8 cellular contexts compared by ENCODE assay signal in genomic region chr3:128727059-128727458, GRCh38. TPM values are rescaled to one million over a fixed set of nuclear protein-coding genes. Genes with fewer than 3 reads are reported as not detected.
DNase-seq lines count a peak whose midpoint lies in the region; ATAC-seq, FAIRE-seq and TF ChIP-seq lines count a peak whose summit lies in the region.

No MANE protein-coding gene starts in this region.

- peaks cover 8% of the 10 kb centered on the region for H4K20me1 ChIP-seq in GM12878 (ENCODE audit: control insufficient read depth, insufficient read depth)

- POLR2A ChIA-PET in GM12878 (lab: Charles Lee): interaction anchor here (1.0 to 2.9 kb wide), 4 partner anchors 11 to 77 kb away, joined by 3 to 11 read pairs (median 4); no protein-coding TSS in a partner anchor

- no peak for TF ChIP-seq EP300 in GM12878 (IDR thresholded peaks at IDR 0.05; ENCODE audit: borderline replicate concordance in 1 of 2, control insufficient read depth in 1 of 2, low read depth in 2 of 2, low read length in 2 of 2)
- no peak for TF ChIP-seq EP300 in transverse colon (IDR thresholded peaks at IDR 0.05; ENCODE audit: low read depth)

- peak overlapping the region; percentile 79 for H3K4me3 ChIP-seq in GM12878
- H3K4me3 ChIP-seq in lung: peak overlapping the region; percentile 99
- peak overlapping the region; percentile 82 to 99 (median 88) for H3K4me3 ChIP-seq in transverse colon

- intact Hi-C loops in GM12878 (cut with micrococcal nuclease; ENCODE audit: unreplicated experiment) (loop anchor here (2.0 kb wide), 1 partner anchor 78 kb away; no protein-coding TSS in a partner anchor), transverse colon (cut with DNase I; ENCODE audit: low total_unique reads) (loop anchor here (10.0 kb wide), 1 partner anchor 58 kb away; no protein-coding TSS in a partner anchor)

- SMC1A ChIA-PET in GM12878 (lab: Charles Lee; ENCODE audit: uncharacterized antibody, unreplicated experiment): interaction anchor here (0.6 to 4.0 kb wide), 9 partner anchors 10 to 137 kb away, joined by 3 to 26 read pairs (median 4); no protein-coding TSS in a partner anchor

- H3K79me2 ChIP-seq in GM12878 (ENCODE audit: control insufficient read depth, insufficient read depth, low read length): peaks cover 62% of the 10 kb centered on the region

- no peak for TF ChIP-seq RAD21 in GM12878 (IDR thresholded peaks at IDR 0.05; ENCODE audit: insufficient read depth, low read depth, low read length)

- H3K27me3 ChIP-seq in GM12878 (replicated peaks in 1 of 2; ENCODE audit: control insufficient read depth in 2 of 2, insufficient read depth in 2 of 2, low read length in 1 of 2) (no peaks in the 10 kb centered on the region), lung (ENCODE audit: control insufficient read depth, insufficient read depth) (no peaks in the 10 kb centered on the region), transverse colon (no peaks in the 10 kb centered on the region)

- no peak for FAIRE-seq in GM12878 (lab: Jason Lieb, UNC)

- 1% methylated on average over 4 of the region's 4 CpGs for WGBS in GM12878 (ENCODE audit: insufficient coverage, insufficient replicate concordance, low lambda C conversion rate, missing lambda C conversion rate)
- whole genome bisulfite sequencing in lung, 2 donors: 16 to 30% methylated on average over 4 of the region's 4 CpGs
- 18% methylated on average over 4 of the region's 4 CpGs; no CpG with 5 or more reads in 1 of the 2 donors for WGBS in transverse colon (ENCODE audit: low coverage in 1 of 2), 2 donors

- RAD21 ChIA-PET in GM12878 (lab: Charles Lee; ENCODE audit: unreplicated experiment): interaction anchor here (0.9 to 3.8 kb wide), 3 partner anchors 45 to 153 kb away, joined by 3 to 14 read pairs (median 3); partner anchors contain the start of gene ACAD9

- TF ChIP-seq CTCF in GM12878 (IDR thresholded peaks at IDR 0.05 in 2 of 3, conservative IDR thresholded peaks at IDR 0.05 in 1 of 3; ENCODE audit: control insufficient read depth in 2 of 3, extremely low read depth in 1 of 3, insufficient read depth in 1 of 3, low read depth in 3 of 3, low read length in 3 of 3): no peak
- no peak for TF ChIP-seq CTCF in lung (IDR thresholded peaks at IDR 0.05; ENCODE audit: control extremely low read depth, extremely low read depth)
- no peak for TF ChIP-seq CTCF in transverse colon (IDR thresholded peaks at IDR 0.05)

- peak overlapping the region; percentile 91 for H3K27ac Mint-ChIP-seq in activated naive CD4-positive, alpha-beta T cell treated with anti-CD3 and anti-CD28 coated beads, Interleukin-2, amount 10 ng/mL, durations not matched to agents 7 days and 5 days

- ATAC-seq in GM12878 (no peak), lung (ENCODE audit: insufficient read depth, low FRiP score) (no peak), HG03520 (IDR thresholded peaks at IDR 0.05; ENCODE audit: unreplicated experiment) (no peak), GM19351 (IDR thresholded peaks at IDR 0.05; ENCODE audit: unreplicated experiment) (no peak)

- CTCF ChIA-PET in activated naive CD4-positive, alpha-beta T cell treated with anti-CD3 and anti-CD28 coated beads, Interleukin-2, amount 10 ng/mL, durations not matched to agents 7 days and 5 days (lab: Charles Lee): interaction anchor here (0.5 to 2.8 kb wide), 4 partner anchors 13 to 71 kb away, joined by 3 to 9 read pairs (median 3); no protein-coding TSS in a partner anchor
- CTCF ChIA-PET in GM12878 (lab: Yijun Ruan, JAX): interaction anchor here (0.6 to 1.6 kb wide), 5 partner anchors 10 to 151 kb away, joined by 3 to 9 read pairs (median 3); no protein-coding TSS in a partner anchor

- H2AFZ ChIP-seq in GM12878 (ENCODE audit: control insufficient read depth, low read depth, low read length): no peak overlapping the region

- peak overlapping the region; percentile 94 for H3K9ac ChIP-seq in GM12878 (ENCODE audit: control insufficient read depth, insufficient read depth, low read length)

- no peak for DNase-seq in activated naive CD4-positive, alpha-beta T cell treated with anti-CD3 and anti-CD28 coated beads, Interleukin-2, amount 10 ng/mL, durations not matched to agents 7 days and 5 days
- no peak for DNase-seq in activated naive CD4-positive, alpha-beta T cell (lab: John Stamatoyannopoulos, UW)
- no peak for DNase-seq in GM12878 (ENCODE audit: low read depth, low spot score)
- no peak for DNase-seq in lung (ENCODE audit: low spot score)
- no peak for DNase-seq in transverse colon
- DNase-seq in activated gamma-delta T cell treated with Interleukin-2 at 50 U/mL for 16 hours: no peak

- in situ Hi-C loops in GM12878 (cut with MboI): no loop called here
- in situ Hi-C loops in transverse colon (cut with MboI; ENCODE audit: low pct_ligation_motif_present in 1 of 4, low pct_unique_long_range_greater_than_20kb in 1 of 4, low sequenced_read_pairs in 3 of 4): no loop called here

- TF ChIP-seq POLR2A in GM12878 (IDR thresholded peaks at IDR 0.05; ENCODE audit: low read depth, low read length) (no peak), transverse colon (IDR thresholded peaks at IDR 0.05) (no peak)

- H3K36me3 ChIP-seq in GM12878 (ENCODE audit: control insufficient read depth in 2 of 2, insufficient read depth in 2 of 2, low read length in 1 of 2) (no peaks in the 10 kb centered on the region), lung (ENCODE audit: control insufficient read depth in 2 of 2, insufficient read depth in 2 of 2, low read length in 2 of 2) (no peaks in the 10 kb centered on the region), transverse colon (no peaks in the 10 kb centered on the region)

- H3K4me1 Mint-ChIP-seq in activated naive CD4-positive, alpha-beta T cell treated with anti-CD3 and anti-CD28 coated beads, Interleukin-2, amount 10 ng/mL, durations not matched to agents 7 days and 5 days: peaks cover 60% of the 10 kb centered on the region

- H3K4me2 ChIP-seq in GM12878 (ENCODE audit: control insufficient read depth, insufficient read depth): peak overlapping the region; percentile 82

- no peaks in the 10 kb centered on the region for H3K9me3 ChIP-seq in GM12878 (replicated peaks; ENCODE audit: control insufficient read depth, insufficient read depth, low read length)
- no peaks in the 10 kb centered on the region for H3K9me3 ChIP-seq in lung (ENCODE audit: control insufficient read depth in 2 of 2, insufficient read depth in 1 of 2, low read length in 1 of 2)
- H3K9me3 ChIP-seq in transverse colon: no peaks in the 10 kb centered on the region

- H3K4me1 ChIP-seq in GM12878 (ENCODE audit: control insufficient read depth, insufficient read depth, low read length) (peaks cover 12% of the 10 kb centered on the region), lung (ENCODE audit: control insufficient read depth in 2 of 2, insufficient read depth in 2 of 2, low read length in 2 of 2) (peaks cover 12 to 22% of the 10 kb centered on the region in 2 donors), transverse colon (peaks cover 17 to 49% (median 30%) of the 10 kb centered on the region in 4 donors)

- H3K27ac ChIP-seq in GM12878 (ENCODE audit: control insufficient read depth, insufficient read depth): peak overlapping the region; percentile 86
- peak overlapping the region; percentile 96 to 98 for H3K27ac ChIP-seq in lung (ENCODE audit: low read depth in 1 of 2, low read length in 1 of 2)
- H3K27ac ChIP-seq in transverse colon: peak overlapping the region; percentile 92 to 99 (median 94)

- TSS peak; percentile 54 for BruUV-seq in GM12878 (replicated peaks; lab: Mats Ljungman, UMichigan)

- H3K4me3 Mint-ChIP-seq in activated naive CD4-positive, alpha-beta T cell treated with anti-CD3 and anti-CD28 coated beads, Interleukin-2, amount 10 ng/mL, durations not matched to agents 7 days and 5 days: peak overlapping the region; percentile 84

- peaks cover 18% of the 10 kb centered on the region for H3K36me3 Mint-ChIP-seq in activated naive CD4-positive, alpha-beta T cell treated with anti-CD3 and anti-CD28 coated beads, Interleukin-2, amount 10 ng/mL, durations not matched to agents 7 days and 5 days

- peaks cover 9% of the 10 kb centered on the region for H3K27me3 Mint-ChIP-seq in activated naive CD4-positive, alpha-beta T cell treated with anti-CD3 and anti-CD28 coated beads, Interleukin-2, amount 10 ng/mL, durations not matched to agents 7 days and 5 days

- peaks cover 5% of the 10 kb centered on the region for H3K9me3 Mint-ChIP-seq in activated naive CD4-positive, alpha-beta T cell treated with anti-CD3 and anti-CD28 coated beads, Interleukin-2, amount 10 ng/mL, durations not matched to agents 7 days and 5 days

TF ChIP-seq in GM12878, 131 proteins besides CTCF, POLR2A, EP300 and RAD21 (continues in another document):
- TF ChIP-seq USF1 (IDR thresholded peaks at IDR 0.05; ENCODE audit: borderline replicate concordance, extremely low read length, insufficient read depth, low read depth, low read length): no peak
- TF ChIP-seq PAX8 (IDR thresholded peaks at IDR 0.05): no peak
- TF ChIP-seq KLF5 (IDR thresholded peaks at IDR 0.05; ENCODE audit: partially characterized antibody): no peak
- TF ChIP-seq TCF3 (IDR thresholded peaks at IDR 0.05; ENCODE audit: borderline replicate concordance, insufficient read depth, low read depth, low read length): no peak
- no peak for TF ChIP-seq ZNF24 (IDR thresholded peaks at IDR 0.05)

RNA-seq across cellular contexts. Expression of gene RAB7A, which starts 1.1 kb away (rescaled TPM):
- total RNA-seq in GM12878 (2013; cell fraction: nucleolus; rRNA removed): 50.5 and 54.9 TPM in 2 replicates
- total RNA-seq in GM12878 (2014; rRNA removed) (42.2 and 44.4 TPM in 2 replicates), GM12878 (2014; rRNA removed; fragmentation: Illumina TruSeq; extraction: Trizol) (73.7 and 75.3 TPM in 2 replicates), GM12878 (2021) (151 and 171 TPM in 2 replicates), lung (100 to 1,000 TPM; 127 to 271 TPM), transverse colon (100 to 1,000 TPM in 2 of 4 donors, 10 to 100 TPM in 2; 45.0 to 121 (median 101) TPM)
- 84.8 TPM for polyA plus RNA-seq in GM12878 (2011; ENCODE audit: low read depth)
- polyA plus RNA-seq in GM12878 (2011; rRNA removed) (212 and 237 TPM in 2 replicates), GM12878 (2014; fragmentation: Illumina TruSeq; extraction: Trizol) (200 and 201 TPM in 2 replicates), GM12878 (2014; fragmentation: Nextera tagmentation; extraction: Ambion mirVana) (10 to 100 TPM; 40.3 to 43.0 TPM), GM12878 (2014; rRNA removed) (136 and 148 TPM in 2 replicates), GM12878 (2016; fragmentation: Nextera tagmentation; extraction: Ambion mirVana) (100 to 1,000 TPM; 175 to 183 TPM), lung (100 to 1,000 TPM; 164 to 254 TPM)
- polyA plus RNA-seq in GM12878 (2011; cell fraction: cytosol; rRNA removed): 163 and 202 TPM in 2 replicates
- polyA plus RNA-seq in GM12878 (2011; cell fraction: nucleus; rRNA removed): 39.0 and 42.1 TPM in 2 replicates
- polyA plus RNA-seq in GM12878 (2012): 118 and 135 TPM in 2 replicates
- polyA minus RNA-seq in GM12878 (2011; rRNA and poly(A)+ RNA removed): 132 and 142 TPM in 2 replicates
- 53.9 and 75.5 TPM in 2 replicates for polyA minus RNA-seq in GM12878 (2011; cell fraction: cytosol; rRNA and poly(A)+ RNA removed)
- 15.8 and 25.5 TPM in 2 replicates for polyA minus RNA-seq in GM12878 (2011; cell fraction: nucleus; rRNA and poly(A)+ RNA removed)
